Comparison of ENCODE assay signal across 12 cellular contexts in the genomic region with DNA sequence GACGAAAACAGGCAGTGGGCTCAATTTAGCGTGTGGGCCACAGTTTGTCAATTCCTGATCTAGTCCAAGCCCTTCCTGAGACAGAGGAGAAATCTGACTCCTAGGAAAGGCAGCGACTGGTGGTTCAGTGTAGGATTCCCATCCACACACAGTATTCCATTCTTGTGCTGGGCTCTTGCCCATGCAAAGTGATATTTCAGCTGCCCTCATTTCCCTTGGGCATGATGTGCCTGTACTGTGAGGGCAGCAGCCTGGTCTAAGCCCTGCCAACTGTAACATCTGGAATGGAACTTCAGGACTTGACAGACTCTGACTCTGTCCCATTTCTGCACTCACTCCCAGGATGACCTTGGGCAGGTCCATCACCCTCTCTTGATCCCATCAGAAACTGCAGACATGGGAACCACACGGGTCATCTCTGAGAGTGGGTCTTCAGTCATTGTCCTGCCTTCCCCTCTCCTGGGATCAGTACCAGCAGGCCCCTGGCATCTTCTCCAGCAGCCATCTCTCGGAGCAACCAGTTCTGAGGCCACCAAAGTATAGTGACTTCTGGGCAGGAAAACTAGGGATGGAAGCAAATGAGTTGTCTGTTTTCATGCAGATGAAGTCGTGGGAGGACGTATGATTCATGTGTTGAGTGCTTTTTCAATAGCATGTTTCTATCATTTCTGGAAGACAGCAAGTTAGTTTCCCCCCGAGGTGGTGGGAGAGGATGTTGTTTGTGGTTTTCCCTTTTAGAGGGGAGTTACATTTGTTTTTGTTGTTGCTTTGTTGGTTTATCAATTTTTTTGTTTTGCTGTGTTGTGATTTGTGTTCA. TPM values are rescaled to one million over a fixed set of nuclear protein-coding genes. Genes with fewer than 3 reads are reported as not detected.
A peak's percentile ranks its signal among the peaks of the same experiment; 100 is the strongest.
DNase-seq lines count a peak whose midpoint lies in the region; ATAC-seq, FAIRE-seq and TF ChIP-seq lines count a peak whose summit lies in the region.
"Had no signal": no experiment of that assay in that cellular context is flagged by ENCODE, and none has a peak within 500 bp of the region (broad histone marks: within the 10 kb centered on the region; RNA-seq: fewer than 3 reads in every experiment).

No MANE protein-coding gene starts in this region.

- peaks cover 5 to 26% (median 18%) of the 10 kb centered on the region in 4 donors for H3K4me1 Mint-ChIP-seq in CD4-positive, CD25-positive, alpha-beta regulatory T cell

- no peaks in the 10 kb centered on the region for H3K27me3 Mint-ChIP-seq in CD4-positive, CD25-positive, alpha-beta regulatory T cell

- no peak overlapping the region for H3K4me3 ChIP-seq in CD4-positive, CD25-positive, alpha-beta regulatory T cell (ENCODE audit: low read depth, low read length)
- no peak overlapping the region for H3K4me3 ChIP-seq in heart right ventricle

- H3K27me3 ChIP-seq in CD4-positive, CD25-positive, alpha-beta regulatory T cell (ENCODE audit: control insufficient read depth, insufficient read depth, low read length): no peaks in the 10 kb centered on the region
- no peaks in the 10 kb centered on the region for H3K27me3 ChIP-seq in heart right ventricle

- no peak overlapping the region for H3K27ac ChIP-seq in CD4-positive, CD25-positive, alpha-beta regulatory T cell (ENCODE audit: insufficient read depth, low read length, poor library complexity, severe bottlenecking)
- H3K27ac ChIP-seq in heart right ventricle (peak overlapping the region in 1 of 10 donors; percentile 3), caudate nucleus (ENCODE audit: low read depth, low read length) (no peak overlapping the region)
- H3K27ac ChIP-seq: WERI-Rb-1 had no signal

- intact Hi-C loops in heart right ventricle (cut with DNase I): loop anchor here in 5 of 10 donors (5.0 to 10.0 kb wide), 6 partner anchors 122 to 434 kb away; a partner anchor contains a TSS

- H3K4me1 ChIP-seq in CD4-positive, CD25-positive, alpha-beta regulatory T cell (ENCODE audit: control insufficient read depth, insufficient read depth, low read length, poor library complexity, severe bottlenecking): peaks cover 7% of the 10 kb centered on the region
- peaks cover 0 to 36% (median 6%) of the 10 kb centered on the region in 9 donors for H3K4me1 ChIP-seq in heart right ventricle

- ATAC-seq in CD4-positive, CD25-positive, alpha-beta regulatory T cell (ENCODE audit: low read depth in 2 of 2): no peak
- ATAC-seq in heart right ventricle (peak in 7 of 8 donors; percentile 27 to 65 (median 33)), GM19463 (IDR thresholded peaks at IDR 0.05; ENCODE audit: unreplicated experiment) (no peak), GM19035 (IDR thresholded peaks at IDR 0.05; ENCODE audit: unreplicated experiment) (no peak)
- ATAC-seq: Panc1 had no signal

- peak overlapping the region; percentile 63 to 86 (median 72) for H3K27ac Mint-ChIP-seq in CD4-positive, CD25-positive, alpha-beta regulatory T cell

- no peak for TF ChIP-seq CTCF in heart right ventricle (IDR thresholded peaks at IDR 0.05)

- no peaks in the 10 kb centered on the region for H3K9me3 Mint-ChIP-seq in CD4-positive, CD25-positive, alpha-beta regulatory T cell

- peak in 1 of 3 donors; percentile 19 for DNase-seq in CD4-positive, CD25-positive, alpha-beta regulatory T cell
- DNase-seq in GM18507 (ENCODE audit: extremely low spot score, insufficient read length, low read depth) (no peak), heart right ventricle (no peak), hepatic stellate cell (ENCODE audit: low spot score) (no peak), caudate nucleus (lab: John Stamatoyannopoulos, UW) (no peak)
- DNase-seq in activated CD8-positive, alpha-beta memory T cell treated with anti-CD3 and anti-CD28 coated beads, Interleukin-2, amount 50 U/mL, for 24 hours (ENCODE audit: extremely low read depth): peak; percentile 29
- DNase-seq: NCI-H187, WERI-Rb-1 had no signal

- FAIRE-seq in GM18507 (lab: Jason Lieb, UNC): peak; percentile 61
- FAIRE-seq: islet of Langerhans had no signal

- 63 to 73% methylated on average over 8 of the region's 8 CpGs for WGBS in heart right ventricle, 2 donors

- no peaks in the 10 kb centered on the region for H3K36me3 ChIP-seq in CD4-positive, CD25-positive, alpha-beta regulatory T cell (ENCODE audit: control insufficient read depth, insufficient read depth, low read length)
- H3K36me3 ChIP-seq in heart right ventricle: no peaks in the 10 kb centered on the region
- H3K36me3 ChIP-seq: WERI-Rb-1 had no signal

- H3K4me3 Mint-ChIP-seq in CD4-positive, CD25-positive, alpha-beta regulatory T cell: peak overlapping the region in 3 of 4 donors; percentile 1 to 36 (median 11)

- no peaks in the 10 kb centered on the region for H3K9me3 ChIP-seq in CD4-positive, CD25-positive, alpha-beta regulatory T cell (ENCODE audit: control insufficient read depth in 2 of 2, low read length in 2 of 2)
- no peaks in the 10 kb centered on the region for H3K9me3 ChIP-seq in heart right ventricle

- peaks cover 3% of the 10 kb centered on the region for H3K36me3 Mint-ChIP-seq in CD4-positive, CD25-positive, alpha-beta regulatory T cell

RNA-seq across cellular contexts. Expression of a gene that starts 54.2 kb away (rescaled TPM):
- 6.8 TPM for total RNA-seq in CD4-positive, CD25-positive, alpha-beta regulatory T cell
- 1 to 10 TPM in 3 of 4 donors, under 1 TPM in 1; 0.74 to 2.0 (median 1.5) TPM for polyA plus RNA-seq in CD4-positive, CD25-positive, alpha-beta regulatory T cell
- total RNA-seq in heart right ventricle: under 1 TPM in 1 of 10 donors, not detected in 9; 0.49 TPM
- not detected for polyA plus RNA-seq in heart right ventricle

Comparison
In these comparisons a context has a peak if more than half of its experiments do, and no peak if none do; other contexts are left out.
1. ATAC-seq: peak in heart right ventricle (7 of 8); none in CD4-positive, CD25-positive, alpha-beta regulatory T cell (0 of 2), GM19463 (single experiment) and GM19035 (single experiment).